ENCODE assay signal across 10 cellular contexts in genomic region chr16:73949574-73950348, GRCh38.
DNase-seq lines count a peak whose midpoint lies in the region; ATAC-seq and TF ChIP-seq lines count a peak whose summit lies in the region.
"Had no signal": no experiment of that assay in that cellular context is flagged by ENCODE, and none has a peak within 500 bp of the region (broad histone marks: within the 10 kb centered on the region; RNA-seq: fewer than 3 reads in every experiment).

No MANE protein-coding gene starts in this region.

- no peaks in the 10 kb centered on the region for H3K9me3 Mint-ChIP-seq in nephron
- no peaks in the 10 kb centered on the region for H3K9me3 Mint-ChIP-seq in activated naive CD8-positive, alpha-beta T cell treated with anti-CD3 and anti-CD28 coated beads, Interleukin-2, amount 50 U/mL, for 24 hours

- DNase-seq in AG20443 (ENCODE audit: low spot score) (peak; percentile 85), LoVo (ENCODE audit: low spot score) (peak; percentile 34), dedifferentiated amniotic fluid mesenchymal stem cell (ENCODE audit: extremely low spot score) (peak; percentile 94), GM10248 (ENCODE audit: extremely low spot score) (no peak)
- no peak for DNase-seq in activated naive CD8-positive, alpha-beta T cell treated with anti-CD3 and anti-CD28 coated beads, Interleukin-2, amount 50 U/mL, for 24 hours
- DNase-seq: GF-D8, SJCRH30 had no signal

- CTCF ChIA-PET in GM10248 (lab: Yijun Ruan, JAX): no interaction called here

- POLR2A ChIA-PET in GM10248 (lab: Yijun Ruan, JAX): no interaction called here

- ATAC-seq in activated naive CD8-positive, alpha-beta T cell treated with anti-CD3 and anti-CD28 coated beads, Interleukin-2, amount 50 U/mL, for 24 hours: no peak
- no peak for ATAC-seq in HG02884 (IDR thresholded peaks at IDR 0.05; ENCODE audit: unreplicated experiment)
- no peak for ATAC-seq in GM21528 (IDR thresholded peaks at IDR 0.05; ENCODE audit: low FRiP score, unreplicated experiment)

- no peak for TF ChIP-seq CTCF in nephron (IDR thresholded peaks at IDR 0.05; ENCODE audit: unreplicated experiment in 3 of 3)
- no peak for TF ChIP-seq CTCF in GM10248 (IDR thresholded peaks at IDR 0.05; ENCODE audit: control extremely low read depth, extremely low read depth, low read depth, missing control alignments)

- peaks cover 5% of the 10 kb centered on the region for H3K27me3 Mint-ChIP-seq in nephron (ENCODE audit: low read depth)
- H3K27me3 Mint-ChIP-seq in activated naive CD8-positive, alpha-beta T cell treated with anti-CD3 and anti-CD28 coated beads, Interleukin-2, amount 50 U/mL, for 24 hours: no peaks in the 10 kb centered on the region

- H3K4me3 Mint-ChIP-seq in nephron: peak overlapping the region in 1 of 3 experiments; percentile 13
- no peak overlapping the region for H3K4me3 Mint-ChIP-seq in activated naive CD8-positive, alpha-beta T cell treated with anti-CD3 and anti-CD28 coated beads, Interleukin-2, amount 50 U/mL, for 24 hours

- peak overlapping the region in 2 of 3 experiments; percentile 68 to 75 for H3K27ac Mint-ChIP-seq in nephron
- H3K27ac Mint-ChIP-seq in activated naive CD8-positive, alpha-beta T cell treated with anti-CD3 and anti-CD28 coated beads, Interleukin-2, amount 50 U/mL, for 24 hours: no peak overlapping the region

- H3K36me3 Mint-ChIP-seq in nephron (ENCODE audit: low read depth): no peaks in the 10 kb centered on the region
- H3K36me3 Mint-ChIP-seq in activated naive CD8-positive, alpha-beta T cell treated with anti-CD3 and anti-CD28 coated beads, Interleukin-2, amount 50 U/mL, for 24 hours (ENCODE audit: low read depth): no peaks in the 10 kb centered on the region

- H3K4me1 Mint-ChIP-seq in nephron: peaks cover 31% of the 10 kb centered on the region
- H3K4me1 Mint-ChIP-seq in activated naive CD8-positive, alpha-beta T cell treated with anti-CD3 and anti-CD28 coated beads, Interleukin-2, amount 50 U/mL, for 24 hours: no peaks in the 10 kb centered on the region

Comparison
In these comparisons a context has a peak if more than half of its experiments do, and no peak if none do; other contexts are left out.
1. DNase-seq: peak in AG20443 (single experiment), LoVo (single experiment) and dedifferentiated amniotic fluid mesenchymal stem cell (single experiment); none in GM10248 (single experiment) and activated naive CD8-positive, alpha-beta T cell treated with anti-CD3 and anti-CD28 coated beads, Interleukin-2, amount 50 U/mL, for 24 hours (single experiment).